ENCODE assay signal across 8 cellular contexts in the genomic region with DNA sequence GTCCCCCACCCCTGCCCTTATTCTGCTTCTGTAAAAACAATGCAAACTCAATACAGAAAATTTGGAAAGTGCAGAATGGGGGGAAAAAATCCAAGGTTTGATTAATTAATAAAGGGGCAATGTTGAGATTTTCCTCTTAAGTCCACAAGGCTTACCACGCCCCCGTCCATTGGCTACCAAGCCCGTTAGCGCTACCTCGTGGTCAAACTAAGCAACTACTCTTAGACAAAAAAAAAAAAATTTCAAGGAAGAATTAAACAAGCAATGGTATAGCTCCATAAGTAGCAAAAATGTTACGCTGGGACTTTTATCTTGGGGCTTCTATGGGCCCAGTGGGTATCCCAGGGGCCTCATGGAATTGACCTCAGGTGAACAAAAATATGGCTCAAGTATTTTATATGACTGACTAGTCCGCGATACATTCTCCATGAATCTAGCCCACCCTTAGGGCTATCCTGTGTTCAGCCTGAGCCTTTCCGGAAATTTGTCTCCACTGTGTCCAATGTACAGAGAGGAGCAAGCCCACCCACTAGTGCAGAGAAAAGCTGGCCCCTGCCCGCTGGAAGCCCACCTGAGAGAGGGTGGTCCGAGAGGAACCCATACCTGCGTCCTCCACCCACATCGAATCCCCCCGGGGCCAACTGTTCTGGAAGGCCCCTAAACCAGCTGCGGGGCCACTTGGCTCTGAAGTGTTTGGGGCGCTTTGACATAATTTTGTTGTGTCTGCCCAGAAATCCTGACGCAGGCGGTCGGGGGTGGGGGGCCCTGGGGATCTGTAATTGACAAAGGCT. TPM values are rescaled to one million over a fixed set of nuclear protein-coding genes. Genes with fewer than 3 reads are reported as not detected.
DNase-seq lines count a peak whose midpoint lies in the region; ATAC-seq and TF ChIP-seq lines count a peak whose summit lies in the region.

No MANE protein-coding gene starts in this region.

- H3K4me3 ChIP-seq in SJCRH30 (peak overlapping the region; percentile 10; the same call in 1 of the 2 replicates), adrenal gland (no peak overlapping the region), heart right ventricle (peak overlapping the region in 3 of 10 donors; percentile 0 to 1 (median 1)), retinal pigment epithelial cell (ENCODE audit: low read length) (no peak overlapping the region)

- H3K27me3 ChIP-seq in SJCRH30, result no peaks in the 10 kb centered on the region
- no peaks in the 10 kb centered on the region for H3K27me3 ChIP-seq in adrenal gland
- no peaks in the 10 kb centered on the region for H3K27me3 ChIP-seq in heart right ventricle

- H3K9me3 ChIP-seq in SJCRH30 (replicated peaks) (no peaks in the 10 kb centered on the region), adrenal gland (replicated peaks in 1 of 3) (no peaks in the 10 kb centered on the region), heart right ventricle (no peaks in the 10 kb centered on the region)

- intact Hi-C loops in adrenal gland (cut with DNase I) (loop anchor here in 1 of 2 donors (2.0 to 10.0 kb wide), 4 partner anchors 135 to 367 kb away; a partner anchor contains a TSS), heart right ventricle (cut with DNase I) (loop anchor here (2.0 to 10.0 kb wide), 10 partner anchors 130 to 377 kb away; a partner anchor contains a TSS)

- ATAC-seq in heart right ventricle, result peak; percentile 19 to 57 (median 42)
- ATAC-seq in GM18520 (IDR thresholded peaks at IDR 0.05; ENCODE audit: unreplicated experiment), result no peak
- ATAC-seq in GM21576 (IDR thresholded peaks at IDR 0.05; ENCODE audit: unreplicated experiment), result no peak

- H3K4me1 ChIP-seq in SJCRH30 (peaks cover 7% of the 10 kb centered on the region), adrenal gland (replicated peaks in 1 of 2) (peaks cover 5 to 19% of the 10 kb centered on the region in 2 donors), heart right ventricle (peaks cover 3 to 39% (median 28%) of the 10 kb centered on the region in 9 donors)

- TF ChIP-seq POLR2A in adrenal gland (IDR thresholded peaks at IDR 0.05), result no peak

- TF ChIP-seq CTCF in adrenal gland (IDR thresholded peaks at IDR 0.05) (peak; percentile 58 to 92 (median 77)), heart right ventricle (IDR thresholded peaks at IDR 0.05) (peak; percentile 75 to 89 (median 82)), retinal pigment epithelial cell (conservative IDR thresholded peaks at IDR 0.05; ENCODE audit: low read depth, low read length) (peak; percentile 78)

- no peaks in the 10 kb centered on the region for H3K36me3 ChIP-seq in SJCRH30
- H3K36me3 ChIP-seq in adrenal gland (replicated peaks in 1 of 2), result no peaks in the 10 kb centered on the region
- no peaks in the 10 kb centered on the region for H3K36me3 ChIP-seq in heart right ventricle

- no peak overlapping the region for H3K27ac ChIP-seq in SJCRH30
- H3K27ac ChIP-seq in adrenal gland, result no peak overlapping the region
- H3K27ac ChIP-seq in heart right ventricle, result peak overlapping the region in 1 of 10 donors; percentile 22

- peak; percentile 74 for DNase-seq in EL
- peak; percentile 77 for DNase-seq in MV-4-11 (lab: John Stamatoyannopoulos, UW)
- DNase-seq in SJCRH30, result peak; percentile 44 to 82
- peak; percentile 45 to 72 (median 67) for DNase-seq in adrenal gland
- DNase-seq in heart right ventricle, result peak; percentile 26 to 56
- DNase-seq in retinal pigment epithelial cell (ENCODE audit: low read depth), result no peak

- 38 to 49% (median 47%) methylated on average over 15 to 19 of the region's 19 CpGs for WGBS in adrenal gland, 4 donors
- 40 to 48% methylated on average over 19 of the region's 19 CpGs for WGBS in heart right ventricle, 2 donors

RNA-seq across cellular contexts. Expression of a gene that starts 19.1 kb away (rescaled TPM):
- 35.5 and 36.2 TPM in 2 replicates for total RNA-seq in SJCRH30 (2014; rRNA removed; shearing (Covaris generic))
- total RNA-seq in adrenal gland (10 to 100 TPM; 56.5 to 91.5 (median 65.9) TPM), heart right ventricle (10 to 100 TPM; 44.2 to 60.5 (median 55.3) TPM)
- polyA plus RNA-seq in adrenal gland (10 to 100 TPM; 12.0 to 80.6 (median 18.5) TPM), heart right ventricle (10 to 100 TPM; 15.9 to 22.3 TPM)

Comparison
In these comparisons a context has a peak if more than half of its experiments do, and no peak if none do; other contexts are left out.
1. ATAC-seq: peak in heart right ventricle (8 of 8); none in GM18520 (single experiment) and GM21576 (single experiment).
2. Peak in every context shown above with its lines, with median percentiles within 50 percentile points of each other: CTCF ChIP-seq.